ENCODE assay signal across 14 cellular contexts in genomic region chr3:135018171-135018923, GRCh38.
DNase-seq lines count a peak whose midpoint lies in the region; ATAC-seq, FAIRE-seq and TF ChIP-seq lines count a peak whose summit lies in the region.
"Had no signal": no experiment of that assay in that cellular context is flagged by ENCODE, and none has a peak within 500 bp of the region (broad histone marks: within the 10 kb centered on the region; RNA-seq: fewer than 3 reads in every experiment).

No MANE protein-coding gene starts in this region.

- H3K27ac ChIP-seq in GM12878 (ENCODE audit: control insufficient read depth, insufficient read depth): peak overlapping the region; percentile 43
- H3K27ac ChIP-seq in OCI-LY7 (ENCODE audit: low read depth, low read length, poor library complexity, severe bottlenecking): no peak overlapping the region

- H3K4me1 ChIP-seq in GM12878 (ENCODE audit: control insufficient read depth, insufficient read depth, low read length): peaks cover 18% of the 10 kb centered on the region
- H3K4me1 ChIP-seq in OCI-LY7 (ENCODE audit: insufficient read depth, low read length, poor library complexity, severe bottlenecking): no peaks in the 10 kb centered on the region
- no peaks in the 10 kb centered on the region for H3K4me1 ChIP-seq in Caco-2

- no peak overlapping the region for H3K9ac ChIP-seq in GM12878 (ENCODE audit: control insufficient read depth, insufficient read depth, low read length)

- RAD21 ChIA-PET in GM12878 (lab: Charles Lee; ENCODE audit: unreplicated experiment): interaction anchor here (1.0 to 3.6 kb wide), 7 partner anchors 49 to 223 kb away, joined by 4 to 21 read pairs (median 5); partner anchors contain the start of gene EPHB1

- peak; percentile 95 for FAIRE-seq in GM12878 (lab: Jason Lieb, UNC)

- ATAC-seq in GM18502 (IDR thresholded peaks at IDR 0.05; ENCODE audit: poor library complexity, unreplicated experiment) (peak; percentile 77), GM19467 (IDR thresholded peaks at IDR 0.05; ENCODE audit: unreplicated experiment) (peak; percentile 72), HG02938 (IDR thresholded peaks at IDR 0.05; ENCODE audit: unreplicated experiment) (peak; percentile 69), GM12878 (peak; percentile 82)

- TF ChIP-seq CTCF in GM12878 (IDR thresholded peaks at IDR 0.05 in 2 of 3, conservative IDR thresholded peaks at IDR 0.05 in 1 of 3; ENCODE audit: control insufficient read depth in 2 of 3, extremely low read depth in 1 of 3, insufficient read depth in 1 of 3, low read depth in 3 of 3, low read length in 3 of 3) (no peak), chondrocyte (IDR thresholded peaks at IDR 0.05) (no peak), OCI-LY7 (conservative IDR thresholded peaks at IDR 0.05; ENCODE audit: low read length) (no peak), Caco-2 (IDR thresholded peaks at IDR 0.05; ENCODE audit: insufficient read depth in 1 of 2, low read depth in 1 of 2, low read length in 1 of 2, severe bottlenecking in 1 of 2, unreplicated experiment in 1 of 2) (no peak)

- TF ChIP-seq POLR2A in GM12878 (IDR thresholded peaks at IDR 0.05; ENCODE audit: low read depth, low read length): no peak

- H3K4me3 Mint-ChIP-seq in chondrocyte (ENCODE audit: unreplicated experiment): no peak overlapping the region
- H3K4me3 Mint-ChIP-seq in Caco-2 (ENCODE audit: unreplicated experiment): no peak overlapping the region

- H3K79me2 ChIP-seq in GM12878 (ENCODE audit: control insufficient read depth, insufficient read depth, low read length): no peaks in the 10 kb centered on the region
- no peaks in the 10 kb centered on the region for H3K79me2 ChIP-seq in OCI-LY7 (ENCODE audit: insufficient read depth, low read depth, low read length)

- no peaks in the 10 kb centered on the region; a peak in 1 of 4 replicates for H3K36me3 ChIP-seq in GM12878 (ENCODE audit: control insufficient read depth in 2 of 2, insufficient read depth in 2 of 2, low read length in 1 of 2)
- H3K36me3 ChIP-seq in OCI-LY7 (ENCODE audit: insufficient read depth, low read length): no peaks in the 10 kb centered on the region
- H3K36me3 ChIP-seq in Caco-2 (ENCODE audit: control insufficient read depth, insufficient read depth, low read length): no peaks in the 10 kb centered on the region

- POLR2A ChIA-PET in GM12878 (lab: Charles Lee): interaction anchor here (0.9 to 1.5 kb wide), 3 partner anchors 19 to 115 kb away, joined by 3 to 4 read pairs (median 3); no protein-coding TSS in a partner anchor
- POLR2A ChIA-PET in OCI-LY7 (lab: Charles Lee): no interaction called here
- POLR2A ChIA-PET in Caco-2 (lab: Charles Lee): no interaction called here

- intact Hi-C loops in GM12878 (cut with micrococcal nuclease; ENCODE audit: unreplicated experiment) (no loop called here), OCI-LY7 (cut with micrococcal nuclease; ENCODE audit: unreplicated experiment) (no loop called here), Caco-2 (cut with micrococcal nuclease; ENCODE audit: unreplicated experiment) (no loop called here)

- H3K4me2 ChIP-seq in GM12878 (ENCODE audit: control insufficient read depth, insufficient read depth): peak overlapping the region; percentile 21
- no peak overlapping the region for H3K4me2 ChIP-seq in OCI-LY7 (ENCODE audit: low read length)

- H3K27me3 ChIP-seq in GM12878 (replicated peaks in 1 of 2; ENCODE audit: control insufficient read depth in 2 of 2, insufficient read depth in 2 of 2, low read length in 1 of 2): no peaks in the 10 kb centered on the region
- no peaks in the 10 kb centered on the region for H3K27me3 ChIP-seq in Caco-2 (replicated peaks; ENCODE audit: control insufficient read depth, insufficient read depth, low read length)

- SMC1A ChIA-PET in GM12878 (lab: Charles Lee; ENCODE audit: uncharacterized antibody, unreplicated experiment): interaction anchor here (0.8 to 2.4 kb wide), 14 partner anchors 10 to 223 kb away, joined by 3 to 9 read pairs (median 4); partner anchors contain the start of gene EPHB1

- H3K36me3 Mint-ChIP-seq in chondrocyte (ENCODE audit: low read depth): no peaks in the 10 kb centered on the region
- no peaks in the 10 kb centered on the region for H3K36me3 Mint-ChIP-seq in Caco-2 (ENCODE audit: insufficient read depth, unreplicated experiment)

- H3K4me1 Mint-ChIP-seq in chondrocyte (ENCODE audit: low read depth) (no peaks in the 10 kb centered on the region), Caco-2 (ENCODE audit: low read depth, unreplicated experiment) (no peaks in the 10 kb centered on the region)

- CTCF ChIA-PET in GM12878 (lab: Yijun Ruan, JAX) (interaction anchor here (1.3 to 1.4 kb wide), 3 partner anchors 20 to 223 kb away, joined by 4 to 6 read pairs (median 6); partner anchors contain the start of gene EPHB1), OCI-LY7 (lab: Charles Lee; ENCODE audit: unreplicated experiment) (no interaction called here), Caco-2 (lab: Charles Lee) (no interaction called here)

- no peak for TF ChIP-seq RAD21 in GM12878 (IDR thresholded peaks at IDR 0.05; ENCODE audit: insufficient read depth, low read depth, low read length)

- DNase-seq in GM12878 (ENCODE audit: low read depth, low spot score) (no peak), chondrocyte (ENCODE audit: low spot score) (no peak), OCI-LY7 (ENCODE audit: low spot score) (no peak), NCI-H524 (lab: John Stamatoyannopoulos, UW) (no peak), Caco-2 (no peak)
- DNase-seq: GOT3; head of caudate nucleus; Karpas-422; kidney glomerular epithelial cell; stimulated activated CD4-positive, alpha-beta T cell treated with anti-CD3 and anti-CD28 coated beads, Interleukin-4, amount 100 ng/mL, for 1 hour; stimulated activated naive CD4-positive, alpha-beta T cell treated with Interleukin-2 at 50 U/mL for 16 hours had no signal

- 33% methylated on average over 7 of the region's 7 CpGs for WGBS in GM12878 (ENCODE audit: insufficient coverage, insufficient replicate concordance, low lambda C conversion rate, missing lambda C conversion rate)

- H3K9me3 ChIP-seq in GM12878 (replicated peaks; ENCODE audit: control insufficient read depth, insufficient read depth, low read length) (no peaks in the 10 kb centered on the region), OCI-LY7 (ENCODE audit: low read length) (no peaks in the 10 kb centered on the region), Caco-2 (no peaks in the 10 kb centered on the region)

- TF ChIP-seq EP300 in GM12878 (IDR thresholded peaks at IDR 0.05; ENCODE audit: borderline replicate concordance in 1 of 2, control insufficient read depth in 1 of 2, low read depth in 2 of 2, low read length in 2 of 2): 0 out of 4 replicates have a peak, but pooled peaks of 1 of the 2 experiments have one; percentile 11

- no peaks in the 10 kb centered on the region for H3K9me3 Mint-ChIP-seq in chondrocyte (ENCODE audit: low read depth)
- H3K9me3 Mint-ChIP-seq in Caco-2 (ENCODE audit: unreplicated experiment): no peaks in the 10 kb centered on the region

- H2AFZ ChIP-seq in GM12878 (ENCODE audit: control insufficient read depth, low read depth, low read length) (peak overlapping the region; percentile 48), OCI-LY7 (ENCODE audit: low read length) (no peak overlapping the region)

- H3K4me3 ChIP-seq in GM12878 (no peak overlapping the region), OCI-LY7 (ENCODE audit: low read depth, low read length, poor library complexity, severe bottlenecking) (no peak overlapping the region), Caco-2 (ENCODE audit: low read depth, low read length) (no peak overlapping the region)

- H3K27ac Mint-ChIP-seq in chondrocyte (ENCODE audit: unreplicated experiment) (no peak overlapping the region), Caco-2 (ENCODE audit: unreplicated experiment) (no peak overlapping the region)

- H3K9me2 ChIP-seq in OCI-LY7 (ENCODE audit: insufficient read depth, low read length): no peaks in the 10 kb centered on the region

- in situ Hi-C loops in GM12878 (cut with MboI): no loop called here

- H3K27me3 Mint-ChIP-seq in chondrocyte (ENCODE audit: low read depth) (no peaks in the 10 kb centered on the region), Caco-2 (ENCODE audit: insufficient read depth, unreplicated experiment) (peaks cover 13% of the 10 kb centered on the region)

- no peaks in the 10 kb centered on the region for H4K20me1 ChIP-seq in GM12878 (ENCODE audit: control insufficient read depth, insufficient read depth)
- no peaks in the 10 kb centered on the region for H4K20me1 ChIP-seq in OCI-LY7 (ENCODE audit: insufficient read depth, low read length)

- BruUV-seq in GM12878 (replicated peaks; lab: Mats Ljungman, UMichigan) (no TSS peak), OCI-LY7 (replicated peaks; lab: Mats Ljungman, UMichigan) (no TSS peak), Caco-2 (replicated peaks; lab: Mats Ljungman, UMichigan) (no TSS peak)

TF ChIP-seq in GM12878, 131 proteins besides CTCF, POLR2A, EP300 and RAD21 (continues in another document):
- TF ChIP-seq ATF2 (IDR thresholded peaks at IDR 0.05; ENCODE audit: low read length) (no peak; the same call in 1 of the 2 replicates), DPF2 (IDR thresholded peaks at IDR 0.05) (peak; percentile 39; the same call in 1 of the 2 replicates), NRF1 (conservative IDR thresholded peaks at IDR 0.05; ENCODE audit: low read depth, low read length) (no peak), WRNIP1 (IDR thresholded peaks at IDR 0.05; ENCODE audit: borderline replicate concordance, low read depth, low read length) (no peak), RUNX3 (IDR thresholded peaks at IDR 0.05; ENCODE audit: low read length) (peak; percentile 82), ASH2L (IDR thresholded peaks at IDR 0.05; ENCODE audit: borderline replicate concordance, low read depth) (no peak), CBX3 (IDR thresholded peaks at IDR 0.05; ENCODE audit: borderline replicate concordance, low read depth) (no peak)
